Comparison of ENCODE assay signal across 16 cellular contexts in the genomic region with DNA sequence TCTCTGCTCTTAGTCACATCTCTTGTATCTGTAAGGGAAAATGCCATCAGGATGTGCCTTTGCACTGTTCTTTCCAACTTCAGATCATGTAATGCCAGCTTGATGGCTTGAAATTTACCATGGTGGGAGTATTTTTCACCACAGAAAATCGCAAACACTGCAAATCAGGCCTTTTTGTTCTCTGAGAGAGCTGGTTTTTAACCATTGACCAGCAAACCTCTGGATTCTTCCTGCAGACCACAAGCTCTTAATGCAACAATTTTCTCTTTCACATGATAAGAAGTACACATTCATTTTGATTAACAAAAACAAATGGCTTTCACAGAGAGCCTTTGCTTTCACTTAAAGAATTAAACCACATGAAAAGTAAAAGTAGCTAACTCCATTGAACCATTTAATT.
DNase-seq lines count a peak whose midpoint lies in the region; ATAC-seq and TF ChIP-seq lines count a peak whose summit lies in the region.
"Had no signal": no experiment of that assay in that cellular context is flagged by ENCODE, and none has a peak within 500 bp of the region (broad histone marks: within the 10 kb centered on the region; RNA-seq: fewer than 3 reads in every experiment).

No MANE protein-coding gene starts in this region.

- no peak for TF ChIP-seq EP300 in SK-N-SH (IDR thresholded peaks at IDR 0.05; ENCODE audit: borderline replicate concordance in 1 of 2, low read depth in 1 of 2, low read length in 1 of 2)

- H3F3A ChIP-seq in SK-N-SH (replicated peaks; ENCODE audit: insufficient read depth) (no peaks in the 10 kb centered on the region), neural progenitor cell (ENCODE audit: low read depth) (peaks cover 14% of the 10 kb centered on the region)

- H3K79me2 ChIP-seq in SK-N-SH (ENCODE audit: insufficient read depth): no peaks in the 10 kb centered on the region
- peaks cover 51% of the 10 kb centered on the region for H3K79me2 ChIP-seq in neural progenitor cell (ENCODE audit: low read depth)

- H3K9ac ChIP-seq in SK-N-SH: no peak overlapping the region
- no peak overlapping the region for H3K9ac ChIP-seq in neural progenitor cell
- H3K9ac ChIP-seq: BLaER1 had no signal

- H3K27ac ChIP-seq in SK-N-SH (ENCODE audit: low read depth in 2 of 2, low read length in 1 of 2): peak overlapping the region in 1 of 2 experiments; percentile 82; a peak in 2 of 4 replicates
- H3K27ac ChIP-seq in neural progenitor cell: peak overlapping the region; percentile 89
- H3K27ac ChIP-seq: 22Rv1, BLaER1 had no signal

- no peaks in the 10 kb centered on the region for H3K27me3 Mint-ChIP-seq in neural progenitor cell (ENCODE audit: insufficient read depth, low read depth)
- no peaks in the 10 kb centered on the region for H3K27me3 Mint-ChIP-seq in activated CD4-positive, alpha-beta T cell treated with anti-CD3 and anti-CD28 coated beads, Interleukin-2, amount 10 ng/mL, durations not matched to agents 24 days and 14 days
- H3K27me3 Mint-ChIP-seq: CD8-positive, alpha-beta memory T cell had no signal

- H2AFZ ChIP-seq in SK-N-SH (ENCODE audit: low read depth) (no peak overlapping the region), neural progenitor cell (replicated peaks) (peak overlapping the region; percentile 7)

- no peaks in the 10 kb centered on the region for H3K9me2 ChIP-seq in SK-N-SH

- intact Hi-C loops in activated CD4-positive, alpha-beta T cell treated with anti-CD3 and anti-CD28 coated beads, Interleukin-2, amount 10 ng/mL, durations not matched to agents 24 days and 14 days (cut with micrococcal nuclease): no loop called here

- TF ChIP-seq CTCF in SK-N-SH (IDR thresholded peaks at IDR 0.05) (no peak), astrocyte of the spinal cord (IDR thresholded peaks at IDR 0.05; ENCODE audit: low read depth, low read length) (no peak), neural progenitor cell (IDR thresholded peaks at IDR 0.05) (no peak)

- no peak overlapping the region for H3K4me3 ChIP-seq in SK-N-SH (ENCODE audit: low read depth in 2 of 2, low read length in 1 of 2)
- H3K4me3 ChIP-seq in astrocyte of the spinal cord (ENCODE audit: low read depth, low read length): no peak overlapping the region
- H3K4me3 ChIP-seq in neural progenitor cell: no peak overlapping the region
- H3K4me3 ChIP-seq: BLaER1 had no signal

- no peaks in the 10 kb centered on the region for H3K36me3 ChIP-seq in SK-N-SH (replicated peaks in 1 of 2; ENCODE audit: control insufficient read depth in 1 of 2, insufficient read depth in 2 of 2, low read length in 1 of 2)
- H3K36me3 ChIP-seq in neural progenitor cell: no peaks in the 10 kb centered on the region
- H3K36me3 ChIP-seq: BLaER1 had no signal

- WGBS in SK-N-SH (ENCODE audit: low lambda C conversion rate): 25% methylated on average over 1 of the region's 1 CpG

- no peak for ATAC-seq in SK-N-SH treated with all-trans-retinoic acid at 6 μM for 48 hours
- no peak for ATAC-seq in GM18519 (IDR thresholded peaks at IDR 0.05; ENCODE audit: low FRiP score, unreplicated experiment)
- no peak for ATAC-seq in HG02571 (IDR thresholded peaks at IDR 0.05; ENCODE audit: unreplicated experiment)
- ATAC-seq: HepG2 had no signal

- no peaks in the 10 kb centered on the region for H3K9me3 ChIP-seq in SK-N-SH
- H3K9me3 ChIP-seq in neural progenitor cell (ENCODE audit: low read depth): no peaks in the 10 kb centered on the region
- H3K9me3 ChIP-seq: BLaER1, Caco-2 had no signal

- CTCF ChIA-PET in SK-N-SH (lab: Yijun Ruan, JAX): interaction anchor here (0.9 to 2.2 kb wide), 6 partner anchors 10 to 42 kb away, joined by 3 to 8 read pairs (median 3); no protein-coding TSS in a partner anchor

- H3K4me1 ChIP-seq in SK-N-SH (ENCODE audit: control insufficient read depth in 1 of 2, insufficient read depth in 2 of 2, low read depth in 1 of 2, low read length in 1 of 2): peaks cover 0 to 8% of the 10 kb centered on the region in 2 experiments; a peak in 2 of 4 replicates
- peaks cover 25% of the 10 kb centered on the region for H3K4me1 ChIP-seq in neural progenitor cell
- H3K4me1 ChIP-seq: BLaER1, Caco-2 had no signal

- no peak for TF ChIP-seq RAD21 in SK-N-SH (IDR thresholded peaks at IDR 0.05; ENCODE audit: low read length)

- H3K9me3 Mint-ChIP-seq in neural progenitor cell: peaks cover 25% of the 10 kb centered on the region
- H3K9me3 Mint-ChIP-seq in activated CD4-positive, alpha-beta T cell treated with anti-CD3 and anti-CD28 coated beads, Interleukin-2, amount 10 ng/mL, durations not matched to agents 24 days and 14 days: peaks cover 3% of the 10 kb centered on the region

- H3K4me3 Mint-ChIP-seq in neural progenitor cell: no peak overlapping the region
- H3K4me3 Mint-ChIP-seq in activated CD4-positive, alpha-beta T cell treated with anti-CD3 and anti-CD28 coated beads, Interleukin-2, amount 10 ng/mL, durations not matched to agents 24 days and 14 days: no peak overlapping the region
- H3K4me3 Mint-ChIP-seq: CD8-positive, alpha-beta memory T cell had no signal

- DNase-seq in SK-N-SH: no peak
- peak; percentile 27 for DNase-seq in astrocyte of the spinal cord (ENCODE audit: low read depth, low spot score)
- DNase-seq in neural progenitor cell (ENCODE audit: low spot score): no peak
- DNase-seq in activated CD4-positive, alpha-beta T cell treated with anti-CD3 and anti-CD28 coated beads, Interleukin-2, amount 10 ng/mL, durations not matched to agents 24 days and 14 days: no peak
- DNase-seq: AML-193; Caco-2; CD8-positive, alpha-beta memory T cell; DND-41; GDM1; HCEC 1CT had no signal

- no peaks in the 10 kb centered on the region for H3K4me1 Mint-ChIP-seq in neural progenitor cell
- no peaks in the 10 kb centered on the region for H3K4me1 Mint-ChIP-seq in activated CD4-positive, alpha-beta T cell treated with anti-CD3 and anti-CD28 coated beads, Interleukin-2, amount 10 ng/mL, durations not matched to agents 24 days and 14 days
- H3K4me1 Mint-ChIP-seq: CD8-positive, alpha-beta memory T cell had no signal

- POLR2A ChIA-PET in SK-N-SH (lab: Yijun Ruan, JAX): no interaction called here

- H3K4me2 ChIP-seq in SK-N-SH: no peak overlapping the region
- H3K4me2 ChIP-seq in neural progenitor cell: peak overlapping the region; percentile 42
- H3K4me2 ChIP-seq: BLaER1 had no signal

- peaks cover 28% of the 10 kb centered on the region for H3K36me3 Mint-ChIP-seq in neural progenitor cell
- H3K36me3 Mint-ChIP-seq in activated CD4-positive, alpha-beta T cell treated with anti-CD3 and anti-CD28 coated beads, Interleukin-2, amount 10 ng/mL, durations not matched to agents 24 days and 14 days (ENCODE audit: low read depth): no peaks in the 10 kb centered on the region

- H4K20me1 ChIP-seq in SK-N-SH (ENCODE audit: insufficient read depth): no peaks in the 10 kb centered on the region
- H4K20me1 ChIP-seq in neural progenitor cell (ENCODE audit: low read depth): no peaks in the 10 kb centered on the region
- H4K20me1 ChIP-seq: BLaER1 had no signal

- H3K27ac Mint-ChIP-seq in neural progenitor cell: no peak overlapping the region
- no peak overlapping the region for H3K27ac Mint-ChIP-seq in activated CD4-positive, alpha-beta T cell treated with anti-CD3 and anti-CD28 coated beads, Interleukin-2, amount 10 ng/mL, durations not matched to agents 24 days and 14 days
- H3K27ac Mint-ChIP-seq: CD8-positive, alpha-beta memory T cell had no signal

- in situ Hi-C loops in astrocyte of the spinal cord (cut with HindIII; ENCODE audit: low sequenced_read_pairs): no loop called here

- no peaks in the 10 kb centered on the region for H3K27me3 ChIP-seq in SK-N-SH (ENCODE audit: insufficient read depth)
- H3K27me3 ChIP-seq in neural progenitor cell: no peaks in the 10 kb centered on the region
- H3K27me3 ChIP-seq: BLaER1 had no signal

TF ChIP-seq in SK-N-SH, 30 proteins besides CTCF, POLR2A, EP300 and RAD21 (continues in another document):
- TF ChIP-seq POLR2AphosphoS5 (IDR thresholded peaks at IDR 0.05; ENCODE audit: low read depth, low read length) (no peak), FOXM1 (IDR thresholded peaks at IDR 0.05; ENCODE audit: low read depth) (no peak), EZH2phosphoT487 (IDR thresholded peaks at IDR 0.05; ENCODE audit: borderline replicate concordance, low read depth) (no peak), MEF2A (IDR thresholded peaks at IDR 0.05; ENCODE audit: borderline replicate concordance, low read depth) (no peak), RFX5 (IDR thresholded peaks at IDR 0.05; ENCODE audit: low read length) (no peak), SMC3 (IDR thresholded peaks at IDR 0.05; ENCODE audit: low read depth, low read length) (no peak), MXI1 (IDR thresholded peaks at IDR 0.05; ENCODE audit: low read depth, low read length) (no peak), TAF1 (IDR thresholded peaks at IDR 0.05; ENCODE audit: borderline replicate concordance, low read depth, low read length) (no peak), NFIC (IDR thresholded peaks at IDR 0.05; ENCODE audit: borderline replicate concordance) (no peak), ZBTB33 (IDR thresholded peaks at IDR 0.05; ENCODE audit: borderline replicate concordance, low read depth) (no peak), GATA2 (CRISPR knock-in tag; IDR thresholded peaks at IDR 0.05) (no peak), FOSL2 (IDR thresholded peaks at IDR 0.05; ENCODE audit: borderline replicate concordance, low read depth) (no peak)
- TF ChIP-seq, protein P1, sequence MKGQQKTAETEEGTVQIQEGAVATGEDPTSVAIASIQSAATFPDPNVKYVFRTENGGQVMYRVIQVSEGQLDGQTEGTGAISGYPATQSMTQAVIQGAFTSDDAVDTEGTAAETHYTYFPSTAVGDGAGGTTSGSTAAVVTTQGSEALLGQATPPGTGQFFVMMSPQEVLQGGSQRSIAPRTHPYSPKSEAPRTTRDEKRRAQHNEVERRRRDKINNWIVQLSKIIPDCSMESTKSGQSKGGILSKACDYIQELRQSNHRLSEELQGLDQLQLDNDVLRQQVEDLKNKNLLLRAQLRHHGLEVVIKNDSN (IDR thresholded peaks at IDR 0.05; ENCODE audit: borderline replicate concordance, low read depth): no peak
